8 cellular contexts compared by ENCODE assay signal in the genomic region with DNA sequence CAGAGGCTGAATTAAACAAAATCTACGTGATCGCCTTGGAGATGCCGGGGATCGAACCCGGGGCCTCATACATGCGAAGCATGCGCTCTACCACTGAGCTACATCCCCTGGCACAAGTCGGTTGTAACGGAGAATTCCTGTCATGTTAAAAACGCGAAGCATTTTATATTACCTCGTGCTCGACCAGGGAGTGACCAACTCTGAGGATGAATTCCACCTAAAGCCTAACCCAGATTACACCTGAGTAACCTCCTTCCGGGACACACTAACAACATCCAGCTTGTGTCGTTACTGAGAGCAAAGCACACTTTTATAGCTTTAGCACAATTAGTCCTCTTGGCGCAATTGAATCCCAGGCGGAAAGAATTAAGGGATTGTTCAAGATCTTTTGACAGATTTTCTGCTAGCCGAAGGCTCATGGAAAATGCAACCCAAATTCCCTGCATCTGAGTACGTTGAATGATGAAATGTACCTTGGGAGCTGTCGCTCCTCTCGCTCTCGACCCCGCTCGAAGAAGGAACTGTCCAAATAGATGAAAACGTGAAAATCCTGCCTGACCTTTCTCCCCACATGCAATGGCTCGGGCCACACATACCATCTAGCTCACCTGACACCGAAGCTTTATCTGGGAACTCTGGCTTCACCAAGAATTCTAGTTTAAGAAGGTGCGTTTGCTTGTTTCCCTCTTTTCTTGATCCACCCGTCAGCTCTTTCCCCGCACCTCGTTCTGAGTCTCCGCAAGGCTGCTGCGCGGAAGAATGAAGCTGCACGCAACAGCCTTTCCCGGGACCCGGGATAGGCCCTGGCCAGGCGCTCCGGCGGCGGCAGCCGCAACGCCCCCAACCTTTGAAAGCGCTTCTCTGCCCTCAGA.
A peak's percentile ranks its signal among the peaks of the same experiment; 100 is the strongest.
DNase-seq lines count a peak whose midpoint lies in the region; ATAC-seq, FAIRE-seq and TF ChIP-seq lines count a peak whose summit lies in the region.

No MANE protein-coding gene starts in this region.

- in situ Hi-C loops in Panc1 (cut with HindIII; ENCODE audit: low pct_unique_long_range_greater_than_20kb, low sequenced_read_pairs), result no loop called here

- H3K4me2 ChIP-seq in astrocyte (ENCODE audit: low read length), result peak overlapping the region; percentile 96

- ATAC-seq in Panc1, result peak; percentile 98

- H3K4me1 ChIP-seq in Panc1 (ENCODE audit: control insufficient read depth, insufficient read depth, low read length) (no peaks in the 10 kb centered on the region), astrocyte (ENCODE audit: insufficient read depth, low read length) (peaks cover 10% of the 10 kb centered on the region), tibial artery (peaks cover 0 to 8% (median 7%) of the 10 kb centered on the region in 4 donors)

- H3K27ac ChIP-seq in Panc1 (ENCODE audit: low read length) (no peak overlapping the region), astrocyte (ENCODE audit: low read depth, low read length) (no peak overlapping the region), tibial artery (no peak overlapping the region)

- FAIRE-seq in astrocyte (lab: Jason Lieb, UNC), result no peak

- TF ChIP-seq CTCF in Panc1 (IDR thresholded peaks at IDR 0.05), result no peak
- no peak for TF ChIP-seq CTCF in astrocyte (IDR thresholded peaks at IDR 0.05; ENCODE audit: insufficient read depth, low read depth, low read length)
- no peak for TF ChIP-seq CTCF in tibial artery (IDR thresholded peaks at IDR 0.05)

- H3K4me1 Mint-ChIP-seq in astrocyte (ENCODE audit: low read depth, unreplicated experiment), result no peaks in the 10 kb centered on the region
- peaks cover 0 to 9% of the 10 kb centered on the region in 2 donors for H3K4me1 Mint-ChIP-seq in immature natural killer cell

- DNase-seq in CMK (ENCODE audit: low read depth), result peak; percentile 54
- DNase-seq in HK-2 (ENCODE audit: unreplicated experiment), result peak; percentile 82
- DNase-seq in Panc1 (ENCODE audit: low read depth, low spot score), result no peak
- DNase-seq in astrocyte (ENCODE audit: low read depth), result peak; percentile 35
- DNase-seq in left kidney (ENCODE audit: low read depth, low spot score), result peak; percentile 83
- DNase-seq in stimulated activated CD8-positive, alpha-beta memory T cell treated with anti-CD3 and anti-CD28 coated beads, Interleukin-7, amount 100 ng/mL, for 24 hours (ENCODE audit: low read depth), result peak; percentile 50
- no peak for DNase-seq in immature natural killer cell
- no peak for DNase-seq in tibial artery

- no peaks in the 10 kb centered on the region for H4K20me1 ChIP-seq in astrocyte (ENCODE audit: insufficient read depth, low read length)

- no TSS peak for BruUV-seq in Panc1 (replicated peaks; lab: Mats Ljungman, UMichigan)

- H3K36me3 Mint-ChIP-seq in astrocyte (ENCODE audit: low read depth, unreplicated experiment) (no peaks in the 10 kb centered on the region), immature natural killer cell (no peaks in the 10 kb centered on the region)

- POLR2A ChIA-PET in Panc1 (lab: Charles Lee), result interaction anchor here (0.6 kb wide), 2 partner anchors 221 to 913 kb away, joined by 3 to 9 read pairs; no protein-coding TSS in a partner anchor

- H2AFZ ChIP-seq in astrocyte (ENCODE audit: low read depth, low read length), result peak overlapping the region; percentile 76

- CTCF ChIA-PET in Panc1 (lab: Charles Lee), result interaction anchor here (0.5 to 0.7 kb wide), 3 partner anchors 16 to 120 kb away, joined by 3 to 5 read pairs (median 3); no protein-coding TSS in a partner anchor

- no peaks in the 10 kb centered on the region for H3K79me2 ChIP-seq in astrocyte (ENCODE audit: insufficient read depth, low read length)

- H3K9me3 ChIP-seq in Panc1 (ENCODE audit: control insufficient read depth, insufficient read depth, low read depth, low read length) (no peaks in the 10 kb centered on the region), astrocyte (ENCODE audit: insufficient read depth, low read depth, low read length) (no peaks in the 10 kb centered on the region), tibial artery (no peaks in the 10 kb centered on the region)

- H3K9ac ChIP-seq in astrocyte (ENCODE audit: low read length), result peak overlapping the region; percentile 60

- no peaks in the 10 kb centered on the region for H3K36me3 ChIP-seq in Panc1 (ENCODE audit: control insufficient read depth, insufficient read depth, low read length)
- H3K36me3 ChIP-seq in astrocyte (ENCODE audit: insufficient read depth, low read length), result no peaks in the 10 kb centered on the region
- no peaks in the 10 kb centered on the region for H3K36me3 ChIP-seq in tibial artery

- H3K27me3 Mint-ChIP-seq in astrocyte (ENCODE audit: low read depth, unreplicated experiment) (peaks cover 10% of the 10 kb centered on the region), immature natural killer cell (ENCODE audit: low read depth in 3 of 3) (peaks cover 6 to 30% (median 23%) of the 10 kb centered on the region in 3 donors)

- intact Hi-C loops in Panc1 (cut with micrococcal nuclease; ENCODE audit: unreplicated experiment) (loop anchor here (5.0 kb wide), 1 partner anchor 67 kb away; no protein-coding TSS in a partner anchor), tibial artery (cut with DNase I; ENCODE audit: low total_unique reads) (no loop called here)

- H3K27ac Mint-ChIP-seq in astrocyte (ENCODE audit: unreplicated experiment) (peak overlapping the region; percentile 1), immature natural killer cell (no peak overlapping the region)

- H3K4me3 Mint-ChIP-seq in astrocyte (ENCODE audit: unreplicated experiment) (peak overlapping the region; percentile 87), immature natural killer cell (no peak overlapping the region)

- H3K4me3 ChIP-seq in Panc1 (ENCODE audit: low read depth in 2 of 2, low read length in 2 of 2), result peak overlapping the region; percentile 70 to 89
- peak overlapping the region; percentile 74 for H3K4me3 ChIP-seq in astrocyte (ENCODE audit: insufficient read depth, low read depth, low read length)
- H3K4me3 ChIP-seq in tibial artery, result no peak overlapping the region

- H3K9me3 Mint-ChIP-seq in astrocyte (ENCODE audit: unreplicated experiment) (no peaks in the 10 kb centered on the region), immature natural killer cell (no peaks in the 10 kb centered on the region)

- H3K27me3 ChIP-seq in Panc1 (ENCODE audit: control insufficient read depth, insufficient read depth, low read length), result no peaks in the 10 kb centered on the region
- peaks cover 9% of the 10 kb centered on the region for H3K27me3 ChIP-seq in astrocyte (ENCODE audit: insufficient read depth, low read length)
- peaks cover 0 to 28% of the 10 kb centered on the region in 2 donors for H3K27me3 ChIP-seq in tibial artery

Comparison
In these comparisons a context has a peak if more than half of its experiments do, and no peak if none do; other contexts are left out.
1. DNase-seq: peak in CMK (single experiment), HK-2 (single experiment), astrocyte (single experiment), left kidney (single experiment) and stimulated activated CD8-positive, alpha-beta memory T cell treated with anti-CD3 and anti-CD28 coated beads, Interleukin-7, amount 100 ng/mL, for 24 hours (single experiment); none in Panc1 (single experiment), immature natural killer cell (0 of 3) and tibial artery (0 of 2).
2. H3K4me3 ChIP-seq: peak in Panc1 (2 of 2) and astrocyte (single experiment); none in tibial artery (0 of 2).